Comparison of ENCODE assay signal across 13 cellular contexts in the genomic region with DNA sequence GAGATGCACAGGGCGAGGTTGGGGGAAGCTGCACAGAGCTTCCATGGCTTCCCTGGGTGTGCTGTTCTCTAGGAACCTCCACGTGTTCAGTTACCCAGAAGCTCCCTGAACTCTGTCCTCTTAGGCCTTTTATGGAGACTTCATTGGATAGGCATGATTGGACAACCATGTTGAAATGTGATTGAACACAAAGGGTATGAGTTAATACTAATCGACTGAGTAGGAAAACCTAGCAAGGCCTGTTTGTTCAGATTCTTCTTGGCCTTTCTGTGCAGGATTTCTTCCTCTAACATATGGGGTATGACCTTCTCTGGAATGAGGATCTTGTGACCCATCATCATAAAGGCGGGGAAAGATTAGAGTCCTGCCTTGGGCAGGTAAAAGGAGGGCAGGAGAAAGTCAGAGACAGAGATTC.
DNase-seq lines count a peak whose midpoint lies in the region; ATAC-seq and TF ChIP-seq lines count a peak whose summit lies in the region.
"Had no signal": no experiment of that assay in that cellular context is flagged by ENCODE, and none has a peak within 500 bp of the region (broad histone marks: within the 10 kb centered on the region; RNA-seq: fewer than 3 reads in every experiment).

No MANE protein-coding gene starts in this region.

- no peak for DNase-seq in left ventricle myocardium superior
- no peak for DNase-seq in Right ventricle myocardium inferior (ENCODE audit: missing footprints)
- DNase-seq in coronary artery (ENCODE audit: low spot score), result no peak
- DNase-seq in naive B cell, result no peak
- DNase-seq in tibial nerve (ENCODE audit: low spot score in 2 of 2), result no peak
- DNase-seq in left lung, result no peak
- DNase-seq: activated CD4-positive, CD25-positive, alpha-beta regulatory T cell treated with anti-CD3 and anti-CD28 coated beads, Interleukin-2, amount 50 U/mL, for 72 hours; activated T-cell treated with anti-CD3 and anti-CD28 coated beads, Interleukin-2, amount 50 U/mL, for 4 hours; DMS 273 treated with DMSO at 0.1 percent for 48 hours; tibial artery had no signal

- H3K27ac ChIP-seq in coronary artery (peak overlapping the region; percentile 56 to 63), tibial nerve (peak overlapping the region in 3 of 4 donors; percentile 27 to 47 (median 46)), left lung (no peak overlapping the region)
- H3K27ac ChIP-seq: gastroesophageal sphincter had no signal

- peaks cover 0 to 4% of the 10 kb centered on the region in 2 donors for H3K36me3 Mint-ChIP-seq in naive B cell

- TF ChIP-seq CTCF in coronary artery (IDR thresholded peaks at IDR 0.05) (no peak), tibial nerve (IDR thresholded peaks at IDR 0.05) (no peak), left lung (IDR thresholded peaks at IDR 0.05) (no peak)

- TF ChIP-seq POLR2A in tibial nerve (IDR thresholded peaks at IDR 0.05), result no peak

- TF ChIP-seq EP300 in tibial nerve (IDR thresholded peaks at IDR 0.05), result no peak

- H3K36me3 ChIP-seq in tibial nerve, result no peaks in the 10 kb centered on the region
- H3K36me3 ChIP-seq in left lung, result no peaks in the 10 kb centered on the region
- H3K36me3 ChIP-seq: tibial artery had no signal

- ATAC-seq in left ventricle myocardium superior (peak; percentile 10), Right ventricle myocardium inferior (no peak), naive B cell (ENCODE audit: low read depth in 2 of 2) (no peak), GM21381 (IDR thresholded peaks at IDR 0.05; ENCODE audit: unreplicated experiment) (no peak), left lung (no peak), HG02885 (IDR thresholded peaks at IDR 0.05; ENCODE audit: poor library complexity, unreplicated experiment) (no peak)
- ATAC-seq: activated T-cell treated with anti-CD3 and anti-CD28 coated beads, Interleukin-2, amount 50 U/mL, for 4 hours; gastroesophageal sphincter had no signal

- H3K4me1 Mint-ChIP-seq in naive B cell, result peaks cover 47 to 65% (median 63%) of the 10 kb centered on the region in 3 donors

- H3K27ac Mint-ChIP-seq in naive B cell, result peak overlapping the region in 5 of 6 donors; percentile 74 to 94 (median 87)

- H3K27me3 ChIP-seq in tibial nerve (no peaks in the 10 kb centered on the region), left lung (no peaks in the 10 kb centered on the region)
- H3K27me3 ChIP-seq: gastroesophageal sphincter, tibial artery had no signal

- H3K9me3 Mint-ChIP-seq in naive B cell, result no peaks in the 10 kb centered on the region
- H3K9me3 Mint-ChIP-seq: activated T-cell treated with anti-CD3 and anti-CD28 coated beads, Interleukin-2, amount 50 U/mL, for 4 hours had no signal

- peak overlapping the region in 2 of 8 donors; percentile 45 to 71 for H3K4me3 Mint-ChIP-seq in naive B cell
- H3K4me3 Mint-ChIP-seq: activated T-cell treated with anti-CD3 and anti-CD28 coated beads, Interleukin-2, amount 50 U/mL, for 4 hours had no signal

- no peak overlapping the region for H3K4me3 ChIP-seq in coronary artery
- no peak overlapping the region for H3K4me3 ChIP-seq in tibial nerve
- no peak overlapping the region for H3K4me3 ChIP-seq in left lung
- H3K4me3 ChIP-seq: gastroesophageal sphincter, tibial artery had no signal

- intact Hi-C loops in left ventricle myocardium superior (cut with micrococcal nuclease) (no loop called here), Right ventricle myocardium inferior (cut with DNase I) (no loop called here), left lung (cut with DNase I) (no loop called here)

- WGBS in tibial nerve, 2 donors, result 76 to 80% methylated on average over 4 of the region's 4 CpGs

- H3K4me1 ChIP-seq in tibial nerve (peaks cover 0 to 59% (median 27%) of the 10 kb centered on the region in 4 donors), left lung (peaks cover 0 to 32% of the 10 kb centered on the region in 2 donors)

- H3K9me3 ChIP-seq in tibial nerve (no peaks in the 10 kb centered on the region), left lung (no peaks in the 10 kb centered on the region)
- H3K9me3 ChIP-seq: gastroesophageal sphincter, tibial artery had no signal

- no peaks in the 10 kb centered on the region for H3K27me3 Mint-ChIP-seq in naive B cell

Comparison
In these comparisons a context has a peak if more than half of its experiments do, and no peak if none do; other contexts are left out.
1. H3K27ac ChIP-seq: peak in coronary artery (2 of 2) and tibial nerve (3 of 4); none in left lung (0 of 2).